ENCODE assay signal across 27 cellular contexts in genomic region chr2:229380101-229380625, GRCh38.
"Had no signal": no experiment of that assay in that cellular context is flagged by ENCODE, and none has a peak within 500 bp of the region (broad histone marks: within the 10 kb centered on the region; RNA-seq: fewer than 3 reads in every experiment).

No MANE protein-coding gene starts in this region.

- H3K27ac ChIP-seq: ascending aorta, VCaP had no signal

- H3K27me3 ChIP-seq: ascending aorta had no signal

- H3K4me3 ChIP-seq: ascending aorta had no signal

- H3K4me1 ChIP-seq: ascending aorta had no signal

- DNase-seq: activated B cell treated with CpG ODN at 0.5 μM for 24 hours; activated CD4-positive, alpha-beta memory T cell treated with anti-CD3 and anti-CD28 coated beads, Interleukin-2, amount 10 ng/mL, durations not matched to agents 7 days and 5 days; activated CD4-positive, alpha-beta T cell treated with anti-CD3 and anti-CD28 coated beads for 36 hours; activated CD4-positive, alpha-beta T cell treated with anti-CD3 and anti-CD28 coated beads for 48 hours; activated CD4-positive, alpha-beta T cell treated with anti-CD3 and anti-CD28 coated beads, Interleukin-2, amount 10 ng/mL, durations not matched to agents 7 days and 5 days; activated CD4-positive, alpha-beta T cell treated with anti-CD3 and anti-CD28 coated beads, Interleukin-2, amount 50 U/mL, for 48 hours; activated CD4-positive, CD25-positive, alpha-beta regulatory T cell treated with anti-CD3 and anti-CD28 coated beads, Interleukin-2, amount 50 U/mL, for 72 hours; activated CD8-positive, alpha-beta memory T cell treated with anti-CD3 and anti-CD28 coated beads for 24 hours; activated CD8-positive, alpha-beta memory T cell treated with anti-CD3 and anti-CD28 coated beads, Interleukin-2, amount 10 ng/mL, durations not matched to agents 7 days and 5 days; activated CD8-positive, alpha-beta memory T cell treated with anti-CD3 and anti-CD28 coated beads, Interleukin-2, amount 50 U/mL, for 48 hours; activated CD8-positive, alpha-beta T cell treated with anti-CD3 and anti-CD28 coated beads, Interleukin-2, amount 10 ng/mL, durations not matched to agents 7 days and 5 days; activated effector memory CD4-positive, alpha-beta T cell treated with Interleukin-2 at 50 U/mL for 16 hours; activated gamma-delta T cell; activated naive CD4-positive, alpha-beta T cell treated with anti-CD3 and anti-CD28 coated beads, Interleukin-2, amount 10 ng/mL, durations not matched to agents 7 days and 5 days; activated naive CD4-positive, alpha-beta T cell treated with Interleukin-2 at 50 U/mL for 16 hours; activated naive CD8-positive, alpha-beta T cell treated with anti-CD3 and anti-CD28 coated beads, Interleukin-2, amount 10 ng/mL, durations not matched to agents 7 days and 5 days; activated naive CD8-positive, alpha-beta T cell treated with anti-CD3 and anti-CD28 coated beads, Interleukin-2, amount 50 U/mL, for 24 hours; activated T-cell treated with anti-CD3 and anti-CD28 coated beads, Interleukin-2, amount 50 U/mL, for 24 hours; activated T-cell treated with anti-CD3 and anti-CD28 coated beads, Interleukin-2, amount 50 U/mL, for 48 hours; amygdala; anterior cingulate cortex; central memory CD4-positive, alpha-beta T cell; T-helper 1 cell; T-helper 2 cell; T-helper 9 cell had no signal
